In genomic region chr3:116770815-116771450, GRCh38 we compare ENCODE assay signal across 8 cellular contexts.
A peak's percentile ranks its signal among the peaks of the same experiment; 100 is the strongest.
DNase-seq lines count a peak whose midpoint lies in the region; ATAC-seq, FAIRE-seq and TF ChIP-seq lines count a peak whose summit lies in the region.

No MANE protein-coding gene starts in this region.

- H3K27ac ChIP-seq in epithelial cell of prostate (no peak overlapping the region), upper lobe of right lung (no peak overlapping the region)

- peak; percentile 86 for FAIRE-seq in TTC549 (lab: Jason Lieb, UNC)

- H3K27me3 ChIP-seq in upper lobe of right lung = no peaks in the 10 kb centered on the region

- ATAC-seq in GM19328 (IDR thresholded peaks at IDR 0.05; ENCODE audit: unreplicated experiment) (peak; percentile 97), HG03175 (IDR thresholded peaks at IDR 0.05; ENCODE audit: unreplicated experiment) (peak; percentile 99), upper lobe of right lung (peak; percentile 96)

- no peaks in the 10 kb centered on the region for H3K36me3 ChIP-seq in upper lobe of right lung

- intact Hi-C loops in upper lobe of right lung (cut with DNase I) = no loop called here

- no peak overlapping the region for H3K4me3 ChIP-seq in upper lobe of right lung

- no peaks in the 10 kb centered on the region for H3K4me1 ChIP-seq in upper lobe of right lung

- TF ChIP-seq CTCF in upper lobe of right lung (IDR thresholded peaks at IDR 0.05) = peak; percentile 79

- DNase-seq in D341Med (ENCODE audit: low spot score) (peak; percentile 77), NCI-H2107 treated with DMSO at 0.1 percent for 48 hours (lab: John Stamatoyannopoulos, UW; ENCODE audit: unreplicated experiment) (peak; percentile 43), epithelial cell of prostate (ENCODE audit: low read depth, low spot score) (peak; percentile 14), mucosa of gallbladder (ENCODE audit: low spot score) (peak; percentile 69), upper lobe of right lung (no peak)

- H3K9me3 ChIP-seq in upper lobe of right lung = no peaks in the 10 kb centered on the region
